In the genomic region with DNA sequence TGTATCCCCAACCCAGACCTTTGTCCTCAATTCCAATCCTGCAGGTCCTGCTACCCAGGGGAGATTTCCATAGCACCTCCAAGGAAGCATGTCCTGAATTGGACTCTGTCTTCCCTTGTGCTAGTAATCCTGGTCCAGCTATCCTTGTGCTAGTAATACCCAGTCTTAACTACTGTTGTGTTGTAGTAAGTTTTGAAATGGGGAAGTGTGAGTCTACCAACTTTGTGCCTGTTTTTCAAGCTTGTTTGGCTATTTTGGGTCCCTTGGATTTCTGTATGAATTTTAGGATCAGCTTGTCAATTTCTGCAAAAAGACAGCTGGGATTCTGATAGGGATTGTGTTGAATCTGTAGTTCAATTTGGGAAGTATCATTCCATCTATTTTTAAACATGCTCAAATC, we compare ENCODE assay signal across 15 cellular contexts.
"Had no signal": no experiment of that assay in that cellular context is flagged by ENCODE, and none has a peak within 500 bp of the region (broad histone marks: within the 10 kb centered on the region; RNA-seq: fewer than 3 reads in every experiment).

No MANE protein-coding gene starts in this region.

- H3K36me3 ChIP-seq: breast epithelium, upper lobe of left lung had no signal

- H3K4me3 Mint-ChIP-seq: activated naive CD8-positive, alpha-beta T cell treated with anti-CD3 and anti-CD28 coated beads, Interleukin-2, amount 50 U/mL, for 24 hours; memory B cell; naive thymus-derived CD8-positive, alpha-beta T cell had no signal

- H3K27me3 Mint-ChIP-seq: activated naive CD8-positive, alpha-beta T cell treated with anti-CD3 and anti-CD28 coated beads, Interleukin-2, amount 50 U/mL, for 24 hours; memory B cell; naive thymus-derived CD8-positive, alpha-beta T cell had no signal

- H3K4me3 ChIP-seq: breast epithelium, hepatocyte, upper lobe of left lung had no signal

- H2AFZ ChIP-seq: hepatocyte had no signal

- H3K4me2 ChIP-seq: hepatocyte had no signal

- H3K4me1 ChIP-seq: breast epithelium had no signal

- DNase-seq: activated naive CD4-positive, alpha-beta T cell treated with Interleukin-2 at 50 U/mL for 16 hours; activated naive CD8-positive, alpha-beta T cell treated with anti-CD3 and anti-CD28 coated beads, Interleukin-2, amount 50 U/mL, for 24 hours; aorta; dermis blood vessel endothelial cell; islet precursor cell; naive thymus-derived CD8-positive, alpha-beta T cell; nucleus accumbens; posterior cingulate gyrus; stimulated activated CD4-positive, alpha-beta T cell treated with anti-CD3 and anti-CD28 coated beads, Interleukin-15, amount 100 ng/mL, for 24 hours; stimulated activated CD4-positive, alpha-beta T cell treated with anti-CD3 and anti-CD28 coated beads, Interleukin-4, amount 100 ng/mL, for 1 hour; stimulated activated naive CD8-positive, alpha-beta T cell treated with anti-CD3 and anti-CD28 coated beads, Interleukin-15, Interleukin-2, amounts not matched to agents 100 U/mL and 50 U/mL, for 24 hours; upper lobe of left lung had no signal

- H3K9me3 ChIP-seq: breast epithelium, upper lobe of left lung had no signal

- H3K27ac ChIP-seq: breast epithelium, hepatocyte, upper lobe of left lung had no signal

- H3K27me3 ChIP-seq: hepatocyte, upper lobe of left lung had no signal

- H3K27ac Mint-ChIP-seq: activated naive CD8-positive, alpha-beta T cell treated with anti-CD3 and anti-CD28 coated beads, Interleukin-2, amount 50 U/mL, for 24 hours; memory B cell had no signal

- H3K9me3 Mint-ChIP-seq: activated naive CD8-positive, alpha-beta T cell treated with anti-CD3 and anti-CD28 coated beads, Interleukin-2, amount 50 U/mL, for 24 hours; memory B cell; naive thymus-derived CD8-positive, alpha-beta T cell had no signal
